22 cellular contexts compared by ENCODE assay signal in genomic region chr4:141922224-141922623, GRCh38.
"Had no signal": no experiment of that assay in that cellular context is flagged by ENCODE, and none has a peak within 500 bp of the region (broad histone marks: within the 10 kb centered on the region; RNA-seq: fewer than 3 reads in every experiment).

No MANE protein-coding gene starts in this region.

- H3K27ac ChIP-seq: colonic mucosa, gastroesophageal sphincter, pancreas, spleen, testis, transverse colon had no signal

- H3K4me3 ChIP-seq: colonic mucosa, gastroesophageal sphincter, pancreas, spleen, testis, transverse colon had no signal

- H3K4me3 Mint-ChIP-seq: endodermal cell; natural killer cell; neural crest cell; stimulated activated memory B cell treated with anti-CD40 and anti-IgM and Interleukin-4, amounts not matched to agents 10 μg/mL and 1 μg/mL and 100 μg/mL, for 72 hours; stimulated activated naive CD8-positive, alpha-beta T cell treated with anti-CD3 and anti-CD28 coated beads, Interleukin-15, Interleukin-2, amounts not matched to agents 100 ng/mL and 50 ng/mL, for 24 hours had no signal

- H3K27ac Mint-ChIP-seq: endodermal cell; natural killer cell; progenitor cell of endocrine pancreas; stimulated activated memory B cell treated with anti-CD40 and anti-IgM and Interleukin-4, amounts not matched to agents 10 μg/mL and 1 μg/mL and 100 μg/mL, for 72 hours; stimulated activated naive CD8-positive, alpha-beta T cell treated with anti-CD3 and anti-CD28 coated beads, Interleukin-15, Interleukin-2, amounts not matched to agents 100 ng/mL and 50 ng/mL, for 24 hours had no signal

- H3K27me3 ChIP-seq: colonic mucosa, gastroesophageal sphincter, pancreas, spleen, testis, transverse colon had no signal

- H3K36me3 Mint-ChIP-seq: natural killer cell; stimulated activated memory B cell treated with anti-CD40 and anti-IgM and Interleukin-4, amounts not matched to agents 10 μg/mL and 1 μg/mL and 100 μg/mL, for 72 hours had no signal

- DNase-seq: colonic mucosa; dermis blood vessel endothelial cell; effector CD4-positive, alpha-beta T cell; endodermal cell; foreskin fibroblast; glutamatergic neuron; islet precursor cell; natural killer cell; pancreas; right cardiac atrium; spleen; stimulated activated CD4-positive, alpha-beta T cell treated with anti-CD3 and anti-CD28 coated beads, Interleukin-15, amount 100 ng/mL, for 24 hours; stimulated activated CD4-positive, alpha-beta T cell treated with anti-CD3 and anti-CD28 coated beads, Interleukin-1b, Interleukin-23, amount 100 ng/mL, for 48 hours; stimulated activated CD4-positive, alpha-beta T cell treated with anti-CD3 and anti-CD28 coated beads, Interleukin-4, amount 100 ng/mL, for 24 hours; testis; transverse colon had no signal

- H3K4me1 ChIP-seq: colonic mucosa, gastroesophageal sphincter, pancreas, spleen, testis, transverse colon had no signal

- H3K9me3 Mint-ChIP-seq: endodermal cell; stimulated activated memory B cell treated with anti-CD40 and anti-IgM and Interleukin-4, amounts not matched to agents 10 μg/mL and 1 μg/mL and 100 μg/mL, for 72 hours; stimulated activated naive CD8-positive, alpha-beta T cell treated with anti-CD3 and anti-CD28 coated beads, Interleukin-15, Interleukin-2, amounts not matched to agents 100 ng/mL and 50 ng/mL, for 24 hours had no signal

- ATAC-seq: gastroesophageal sphincter; left lobe of liver; natural killer cell; pancreas; right cardiac atrium; stimulated activated memory B cell treated with anti-CD40 and anti-IgM and Interleukin-4, amounts not matched to agents 10 μg/mL and 1 μg/mL and 100 μg/mL, for 72 hours had no signal

- H3K27me3 Mint-ChIP-seq: progenitor cell of endocrine pancreas; stimulated activated memory B cell treated with anti-CD40 and anti-IgM and Interleukin-4, amounts not matched to agents 10 μg/mL and 1 μg/mL and 100 μg/mL, for 72 hours; stimulated activated naive CD8-positive, alpha-beta T cell treated with anti-CD3 and anti-CD28 coated beads, Interleukin-15, Interleukin-2, amounts not matched to agents 100 ng/mL and 50 ng/mL, for 24 hours had no signal

- H3K36me3 ChIP-seq: colonic mucosa, gastroesophageal sphincter, pancreas, spleen, transverse colon had no signal

- H3K4me1 Mint-ChIP-seq: endodermal cell; natural killer cell; neural crest cell; stimulated activated memory B cell treated with anti-CD40 and anti-IgM and Interleukin-4, amounts not matched to agents 10 μg/mL and 1 μg/mL and 100 μg/mL, for 72 hours had no signal

- H3K9me3 ChIP-seq: colonic mucosa, gastroesophageal sphincter, pancreas, spleen, testis, transverse colon had no signal
